ENCODE assay signal across 28 cellular contexts in the genomic region with DNA sequence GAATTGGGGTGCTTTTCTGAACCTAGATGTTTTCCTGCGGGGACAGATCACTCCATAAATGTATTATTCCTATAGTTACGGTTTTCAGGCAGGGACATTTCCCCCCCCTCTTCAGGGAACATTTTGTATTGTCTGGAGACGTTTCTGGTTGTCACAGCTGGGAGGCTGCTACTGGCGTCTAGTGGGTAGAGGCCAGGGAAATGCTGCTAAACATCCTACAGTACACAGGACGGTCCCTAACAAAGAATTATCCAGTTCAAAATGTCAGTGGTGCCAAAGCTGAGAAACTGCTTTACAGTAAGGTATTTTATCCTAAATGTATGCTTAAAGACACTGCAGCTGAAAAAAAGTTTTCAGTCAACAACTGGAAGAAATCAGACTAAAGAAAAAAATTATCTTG.
"Had no signal": no experiment of that assay in that cellular context is flagged by ENCODE, and none has a peak within 500 bp of the region (broad histone marks: within the 10 kb centered on the region; RNA-seq: fewer than 3 reads in every experiment).

No MANE protein-coding gene starts in this region.

- H3K4me1 Mint-ChIP-seq: nephron had no signal

- H3K27me3 ChIP-seq: body of pancreas, esophagus muscularis mucosa, sigmoid colon, stomach, suprapubic skin, tibial artery had no signal

- H3K9me3 ChIP-seq: body of pancreas, esophagus muscularis mucosa, lower lobe of right lung, sigmoid colon, stomach, suprapubic skin, tibial artery had no signal

- H3K27ac ChIP-seq: esophagus muscularis mucosa, lower lobe of right lung, stomach, suprapubic skin, tibial artery had no signal

- H3K9me3 Mint-ChIP-seq: activated T-cell treated with anti-CD3 and anti-CD28 coated beads, Interleukin-2, amount 50 U/mL, for 72 hours; nephron; stimulated activated naive B cell treated with anti-CD40 and anti-IgM and Interleukin-4, amounts not matched to agents 10 μg/mL and 1 μg/mL and 100 μg/mL, for 72 hours; T-helper 2 cell treated with Interferon-gamma antibody and Interleukin-4, amounts not matched to agents 5 μg/mL and 100 μg/mL, for 36 hours had no signal

- H3K4me1 ChIP-seq: sigmoid colon, suprapubic skin, tibial artery had no signal

- H3K27ac Mint-ChIP-seq: activated naive CD8-positive, alpha-beta T cell; activated T-cell treated with anti-CD3 and anti-CD28 coated beads, Interleukin-2, amount 50 U/mL, for 72 hours; stimulated activated naive B cell treated with anti-CD40 and anti-IgM and Interleukin-4, amounts not matched to agents 10 μg/mL and 1 μg/mL and 100 μg/mL, for 72 hours; T-helper 2 cell treated with Interferon-gamma antibody and Interleukin-4, amounts not matched to agents 5 μg/mL and 100 μg/mL, for 36 hours had no signal

- FAIRE-seq: colon, small intestine had no signal

- DNase-seq: activated CD4-positive, alpha-beta T cell treated with anti-CD3 and anti-CD28 coated beads for 4 hours; activated CD4-positive, alpha-beta T cell treated with anti-CD3 and anti-CD28 coated beads, Interleukin-2, amount 50 U/mL, for 4 hours; activated CD4-positive, CD25-positive, alpha-beta regulatory T cell; activated effector memory CD4-positive, alpha-beta T cell treated with Interleukin-2 at 50 U/mL for 16 hours; activated naive CD4-positive, alpha-beta T cell treated with Interleukin-2 at 50 U/mL for 16 hours; activated T-cell treated with anti-CD3 and anti-CD28 coated beads for 4 hours; activated T-cell treated with anti-CD3 and anti-CD28 coated beads, Interleukin-2, amount 50 U/mL, for 72 hours; aorta; body of pancreas; dermis blood vessel endothelial cell; effector CD4-positive, alpha-beta T cell; foreskin melanocyte; lower lobe of right lung; retina; sigmoid colon; small intestine; stimulated activated CD4-positive, alpha-beta T cell treated with anti-CD3 and anti-CD28 coated beads, Interleukin-1b, Interleukin-23, amount 100 ng/mL, for 48 hours; stimulated activated naive B cell treated with anti-CD40 and anti-IgM and Interleukin-4, amounts not matched to agents 10 μg/mL and 1 μg/mL and 100 μg/mL, for 72 hours; stomach; T-helper 1 cell; tibial artery had no signal

- H3K27me3 Mint-ChIP-seq: activated naive CD8-positive, alpha-beta T cell; stimulated activated naive B cell treated with anti-CD40 and anti-IgM and Interleukin-4, amounts not matched to agents 10 μg/mL and 1 μg/mL and 100 μg/mL, for 72 hours had no signal

- H3K4me3 ChIP-seq: body of pancreas, esophagus muscularis mucosa, lower lobe of right lung, sigmoid colon, stomach, suprapubic skin, tibial artery had no signal

- H3K36me3 Mint-ChIP-seq: stimulated activated naive B cell treated with anti-CD40 and anti-IgM and Interleukin-4, amounts not matched to agents 10 μg/mL and 1 μg/mL and 100 μg/mL, for 72 hours had no signal

- H3K4me3 Mint-ChIP-seq: activated naive CD8-positive, alpha-beta T cell; activated T-cell treated with anti-CD3 and anti-CD28 coated beads, Interleukin-2, amount 50 U/mL, for 72 hours; nephron; stimulated activated naive B cell treated with anti-CD40 and anti-IgM and Interleukin-4, amounts not matched to agents 10 μg/mL and 1 μg/mL and 100 μg/mL, for 72 hours; T-helper 2 cell treated with Interferon-gamma antibody and Interleukin-4, amounts not matched to agents 5 μg/mL and 100 μg/mL, for 36 hours had no signal

- ATAC-seq: activated T-cell treated with anti-CD3 and anti-CD28 coated beads, Interleukin-2, amount 50 U/mL, for 72 hours; body of pancreas; left lobe of liver; lower lobe of right lung; stimulated activated naive B cell treated with anti-CD40 and anti-IgM and Interleukin-4, amounts not matched to agents 10 μg/mL and 1 μg/mL and 100 μg/mL, for 72 hours had no signal
